1 cellular context compared by ENCODE assay signal in the genomic region with DNA sequence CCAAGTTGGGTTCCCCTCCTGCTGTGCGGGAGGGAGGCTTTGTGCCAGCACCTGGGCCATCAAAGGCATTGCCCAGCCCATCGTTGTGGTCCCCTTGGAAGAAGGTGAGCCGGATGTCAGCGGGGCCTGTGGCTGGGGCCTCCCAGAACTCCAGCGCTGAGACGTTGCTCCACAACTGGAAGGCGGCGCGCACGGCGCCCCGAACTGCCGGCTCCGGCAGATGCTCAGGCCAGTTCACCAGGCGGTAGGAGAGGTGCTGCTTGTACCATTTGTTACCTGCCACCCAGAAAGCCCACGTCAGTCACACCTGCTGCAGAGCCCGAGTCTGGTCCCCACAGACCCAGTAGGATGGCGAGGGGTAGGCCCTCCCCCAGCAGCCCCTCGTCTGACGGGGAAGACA.
TF ChIP-seq lines count a peak whose summit lies in the region.

No MANE protein-coding gene starts in this region.

TF ChIP-seq in K562, 482 proteins besides CTCF, POLR2A, EP300 and RAD21:
- TF ChIP-seq SRSF7 (optimal IDR thresholded peaks at IDR 0.05; ENCODE audit: low read depth, low read length) (no peak), DDX20 (tag; IDR thresholded peaks at IDR 0.05; ENCODE audit: low read depth) (no peak), TCF7L2 (IDR thresholded peaks at IDR 0.05; ENCODE audit: low read depth, low read length) (no peak)
- TF ChIP-seq, protein P1, sequence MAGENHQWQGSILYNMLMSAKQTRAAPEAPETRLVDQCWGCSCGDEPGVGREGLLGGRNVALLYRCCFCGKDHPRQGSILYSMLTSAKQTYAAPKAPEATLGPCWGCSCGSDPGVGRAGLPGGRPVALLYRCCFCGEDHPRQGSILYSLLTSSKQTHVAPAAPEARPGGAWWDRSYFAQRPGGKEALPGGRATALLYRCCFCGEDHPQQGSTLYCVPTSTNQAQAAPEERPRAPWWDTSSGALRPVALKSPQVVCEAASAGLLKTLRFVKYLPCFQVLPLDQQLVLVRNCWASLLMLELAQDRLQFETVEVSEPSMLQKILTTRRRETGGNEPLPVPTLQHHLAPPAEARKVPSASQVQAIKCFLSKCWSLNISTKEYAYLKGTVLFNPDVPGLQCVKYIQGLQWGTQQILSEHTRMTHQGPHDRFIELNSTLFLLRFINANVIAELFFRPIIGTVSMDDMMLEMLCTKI (IDR thresholded peaks at IDR 0.05; ENCODE audit: partially characterized antibody), result no peak
